18 cellular contexts compared by ENCODE assay signal in genomic region chr2:9317559-9317958, GRCh38.
"Had no signal": no experiment of that assay in that cellular context is flagged by ENCODE, and none has a peak within 500 bp of the region (broad histone marks: within the 10 kb centered on the region; RNA-seq: fewer than 3 reads in every experiment).

No MANE protein-coding gene starts in this region.

- H3K36me3 ChIP-seq: neutrophil, right atrium auricular region, upper lobe of right lung had no signal

- ATAC-seq: left cardiac atrium; left ventricle myocardium superior; naive thymus-derived CD4-positive, alpha-beta T cell; upper lobe of right lung had no signal

- H3K27ac Mint-ChIP-seq: immature natural killer cell; naive thymus-derived CD4-positive, alpha-beta T cell; nephron progenitor cell had no signal

- H3K27me3 ChIP-seq: esophagus squamous epithelium, neutrophil, right atrium auricular region, upper lobe of right lung had no signal

- H3K9me3 ChIP-seq: esophagus squamous epithelium, neutrophil, right atrium auricular region, upper lobe of right lung had no signal

- H3K4me3 ChIP-seq: esophagus squamous epithelium, lung, right atrium auricular region, upper lobe of right lung had no signal

- H3K4me1 ChIP-seq: upper lobe of right lung had no signal

- DNase-seq: effector memory CD4-positive, alpha-beta T cell; esophagus squamous epithelium; foreskin fibroblast; immature natural killer cell; kidney; left cardiac atrium; left ventricle myocardium superior; mesendoderm; naive thymus-derived CD4-positive, alpha-beta T cell; nephron progenitor cell; posterior cingulate gyrus; small intestine; stimulated activated CD4-positive, alpha-beta T cell treated with anti-CD3 and anti-CD28 coated beads, Interleukin-12 subunit alpha, Interleukin-12 subunit beta, amount 100 ng/mL, for 4 hours; stimulated activated naive CD4-positive, alpha-beta T cell; upper lobe of right lung had no signal

- H3K9me3 Mint-ChIP-seq: immature natural killer cell, nephron progenitor cell had no signal

- H3K4me3 Mint-ChIP-seq: immature natural killer cell; naive thymus-derived CD4-positive, alpha-beta T cell; nephron progenitor cell had no signal

- H3K4me1 Mint-ChIP-seq: immature natural killer cell; naive thymus-derived CD4-positive, alpha-beta T cell had no signal

- H3K27ac ChIP-seq: neutrophil, upper lobe of right lung had no signal

- H3K36me3 Mint-ChIP-seq: immature natural killer cell; naive thymus-derived CD4-positive, alpha-beta T cell had no signal
